Comparison of ENCODE assay signal across 8 cellular contexts in genomic region chr1:168082008-168082876, GRCh38. TPM values are rescaled to one million over a fixed set of nuclear protein-coding genes. Genes with fewer than 3 reads are reported as not detected.
DNase-seq lines count a peak whose midpoint lies in the region; ATAC-seq, FAIRE-seq and TF ChIP-seq lines count a peak whose summit lies in the region.

No MANE protein-coding gene starts in this region.

- TF ChIP-seq CTCF in ascending aorta (IDR thresholded peaks at IDR 0.05), result peak; percentile 75 to 88 (median 86)

- FAIRE-seq in small intestine (lab: Jason Lieb, UNC), result no peak

- H3K27me3 ChIP-seq in ascending aorta (no peaks in the 10 kb centered on the region), small intestine (ENCODE audit: control insufficient read depth in 2 of 2, insufficient read depth in 2 of 2, low read length in 2 of 2) (no peaks in the 10 kb centered on the region)

- H3K9me3 ChIP-seq in ascending aorta (no peaks in the 10 kb centered on the region), small intestine (ENCODE audit: control insufficient read depth, low read depth) (no peaks in the 10 kb centered on the region)

- H3K4me1 ChIP-seq in ascending aorta (peaks cover 6 to 35% of the 10 kb centered on the region in 2 donors), small intestine (ENCODE audit: control insufficient read depth in 2 of 2, insufficient read depth in 1 of 2, low read depth in 1 of 2, low read length in 1 of 2) (no peaks in the 10 kb centered on the region)

- H3K36me3 ChIP-seq in ascending aorta (peaks cover 0 to 9% of the 10 kb centered on the region in 2 donors), small intestine (ENCODE audit: control insufficient read depth in 2 of 2, insufficient read depth in 2 of 2, low read length in 2 of 2) (peaks cover 0 to 6% of the 10 kb centered on the region in 2 donors)

- intact Hi-C loops in ascending aorta (cut with DNase I), result loop anchor here (5.0 to 10.0 kb wide), 2 partner anchors 147 to 360 kb away; partner anchors contain the start of genes DCAF6, MPC2 and MPZL1

- WGBS in small intestine, 3 donors, result 53 to 55% (median 55%) methylated on average over 8 of the region's 8 CpGs

- H3K4me3 ChIP-seq in ascending aorta (no peak overlapping the region), small intestine (ENCODE audit: low read depth in 1 of 2, low read length in 2 of 2) (no peak overlapping the region)

- in situ Hi-C loops in ACHN (cut with HindIII; ENCODE audit: low pct_ligation_motif_present, low pct_unique_long_range_greater_than_20kb, low sequenced_read_pairs), result no loop called here

- DNase-seq in ACHN (peak; percentile 81), NCI-H1930 (lab: John Stamatoyannopoulos, UW) (peak; percentile 24 to 46), T-helper 9 cell (peak; percentile 43), ascending aorta (ENCODE audit: low spot score in 2 of 2) (peak in 1 of 2 donors; percentile 86), hippocampal formation (lab: John Stamatoyannopoulos, UW) (peak; percentile 66 to 68), small intestine (peak; percentile 72)

- H3K27ac ChIP-seq in ascending aorta (peak overlapping the region; percentile 22 to 70), small intestine (ENCODE audit: low read depth in 1 of 2, low read length in 1 of 2) (no peak overlapping the region)

- peak; percentile 72 for ATAC-seq in GM18520 (IDR thresholded peaks at IDR 0.05; ENCODE audit: unreplicated experiment)
- peak; percentile 78 for ATAC-seq in HG03025 (IDR thresholded peaks at IDR 0.05; ENCODE audit: low FRiP score, unreplicated experiment)

RNA-seq across cellular contexts. Expression of gene GPR161, which starts 54.5 kb away (rescaled TPM):
- 16.3 TPM for total RNA-seq in ascending aorta
- 1 to 10 TPM in 1 of 3 donors, under 1 TPM in 2; under 0.01 to 3.3 (median 0.54) TPM for polyA plus RNA-seq in small intestine

Comparison
In these comparisons a context has a peak if more than half of its experiments do, and no peak if none do; other contexts are left out.
1. H3K27ac ChIP-seq: peak in ascending aorta (2 of 2); none in small intestine (0 of 2).